In genomic region chr2:143425896-143426295, GRCh38 we compare ENCODE assay signal across 25 cellular contexts.
DNase-seq lines count a peak whose midpoint lies in the region; ATAC-seq and TF ChIP-seq lines count a peak whose summit lies in the region.
"Had no signal": no experiment of that assay in that cellular context is flagged by ENCODE, and none has a peak within 500 bp of the region (broad histone marks: within the 10 kb centered on the region; RNA-seq: fewer than 3 reads in every experiment).

No MANE protein-coding gene starts in this region.

- H3K27ac ChIP-seq in CD8-positive, alpha-beta T cell (ENCODE audit: low read depth, low read length): no peak overlapping the region
- H3K27ac ChIP-seq in osteoblast (ENCODE audit: low read depth, low read length): peak overlapping the region; percentile 83
- H3K27ac ChIP-seq: A549, C4-2B, KMS-11 had no signal

- DNase-seq in CD8-positive, alpha-beta T cell: no peak
- DNase-seq in HFFc6 (no peak), choroid plexus epithelial cell (ENCODE audit: low read depth) (peak; percentile 11), osteoblast (ENCODE audit: insufficient read length, low spot score, missing footprints) (no peak), left lobe of liver (ENCODE audit: low spot score) (no peak), DMS79 (lab: John Stamatoyannopoulos, UW) (no peak)
- DNase-seq in activated naive CD4-positive, alpha-beta T cell treated with anti-CD3 and anti-CD28 coated beads, Interleukin-2, amount 50 U/mL, for 72 hours (ENCODE audit: low spot score in 2 of 2): no peak
- DNase-seq: CD8-positive, alpha-beta memory T cell; DMS153; H7; NCI-H1048; NCI-H1417; NCI-H1694; NCI-H2029 treated with DMSO at 0.1 percent for 48 hours; NCI-H446 treated with DMSO at 0.1 percent for 48 hours; NCI-H526; NCI-H82; NK-92 treated with Interleukin-12 subunit alpha and Interleukin-12 subunit beta, amount 100 ng/mL, for 24 hours; SK-N-SH had no signal

- H3K9me3 Mint-ChIP-seq in CD8-positive, alpha-beta T cell: no peaks in the 10 kb centered on the region
- H3K9me3 Mint-ChIP-seq in HFFc6: no peaks in the 10 kb centered on the region
- peaks cover 0 to 6% of the 10 kb centered on the region in 2 donors for H3K9me3 Mint-ChIP-seq in activated naive CD4-positive, alpha-beta T cell treated with anti-CD3 and anti-CD28 coated beads, Interleukin-2, amount 50 U/mL, for 72 hours
- H3K9me3 Mint-ChIP-seq: CD8-positive, alpha-beta memory T cell; IgD-negative memory B cell had no signal

- H3K27me3 ChIP-seq in CD8-positive, alpha-beta T cell (ENCODE audit: insufficient read depth, low read length): no peaks in the 10 kb centered on the region
- no peaks in the 10 kb centered on the region for H3K27me3 ChIP-seq in osteoblast (ENCODE audit: insufficient read depth, low read length)

- no peak overlapping the region for H3K4me3 Mint-ChIP-seq in CD8-positive, alpha-beta T cell
- H3K4me3 Mint-ChIP-seq in HFFc6: peak overlapping the region; percentile 11; the same call in 1 of the 2 replicates
- H3K4me3 Mint-ChIP-seq: B cell; CD8-positive, alpha-beta memory T cell; IgD-negative memory B cell had no signal

- no peaks in the 10 kb centered on the region for H3K36me3 ChIP-seq in CD8-positive, alpha-beta T cell (ENCODE audit: insufficient read depth, low read length)
- H3K36me3 ChIP-seq in osteoblast (ENCODE audit: insufficient read depth, low read length): no peaks in the 10 kb centered on the region

- H3K4me3 ChIP-seq in CD8-positive, alpha-beta T cell (ENCODE audit: low read depth, low read length): no peak overlapping the region
- H3K4me3 ChIP-seq in choroid plexus epithelial cell (ENCODE audit: low read depth, low read length) (no peak overlapping the region), osteoblast (ENCODE audit: insufficient read depth, low read length) (no peak overlapping the region)
- H3K4me3 ChIP-seq: A549 had no signal

- no peaks in the 10 kb centered on the region for H3K9me3 ChIP-seq in CD8-positive, alpha-beta T cell (ENCODE audit: low read length)
- no peaks in the 10 kb centered on the region for H3K9me3 ChIP-seq in osteoblast (ENCODE audit: low read depth, low read length)
- H3K9me3 ChIP-seq: A549, SK-N-SH had no signal

- H3K4me1 ChIP-seq in CD8-positive, alpha-beta T cell (ENCODE audit: insufficient read depth, low read length): peaks cover 11% of the 10 kb centered on the region
- H3K4me1 ChIP-seq in osteoblast (ENCODE audit: insufficient read depth, low read length): peaks cover 15% of the 10 kb centered on the region
- H3K4me1 ChIP-seq: A549 had no signal

- peak overlapping the region; percentile 37 for H3K27ac Mint-ChIP-seq in CD8-positive, alpha-beta T cell
- peak overlapping the region; percentile 50 for H3K27ac Mint-ChIP-seq in HFFc6
- no peak overlapping the region for H3K27ac Mint-ChIP-seq in activated naive CD4-positive, alpha-beta T cell treated with anti-CD3 and anti-CD28 coated beads, Interleukin-2, amount 50 U/mL, for 72 hours
- H3K27ac Mint-ChIP-seq: B cell, IgD-negative memory B cell had no signal

- no peak for TF ChIP-seq CTCF in CD8-positive, alpha-beta T cell (IDR thresholded peaks at IDR 0.05)
- TF ChIP-seq CTCF in HFFc6 (IDR thresholded peaks at IDR 0.05) (no peak), choroid plexus epithelial cell (conservative IDR thresholded peaks at IDR 0.05; ENCODE audit: low read depth, low read length) (no peak), osteoblast (IDR thresholded peaks at IDR 0.05; ENCODE audit: extremely low read depth, low read depth, low read length) (no peak)

- H3K4me1 Mint-ChIP-seq in CD8-positive, alpha-beta T cell (ENCODE audit: low read depth): peaks cover 85% of the 10 kb centered on the region
- H3K4me1 Mint-ChIP-seq in HFFc6 (ENCODE audit: low read depth): peaks cover 73% of the 10 kb centered on the region

- no peak overlapping the region for H2AFZ ChIP-seq in osteoblast (ENCODE audit: low read length)

- H3K36me3 Mint-ChIP-seq in CD8-positive, alpha-beta T cell: peaks cover 25% of the 10 kb centered on the region
- H3K36me3 Mint-ChIP-seq in HFFc6 (ENCODE audit: low read depth): no peaks in the 10 kb centered on the region; the same call in 1 of the 2 replicates
- peaks cover 0 to 6% of the 10 kb centered on the region in 2 donors for H3K36me3 Mint-ChIP-seq in activated naive CD4-positive, alpha-beta T cell treated with anti-CD3 and anti-CD28 coated beads, Interleukin-2, amount 50 U/mL, for 72 hours

- H3K4me2 ChIP-seq in osteoblast (ENCODE audit: insufficient read depth, low read length): peak overlapping the region; percentile 11
- H3K4me2 ChIP-seq: A549, KMS-11, SK-N-SH had no signal

- no peak for ATAC-seq in CD8-positive, alpha-beta T cell
- no peak for ATAC-seq in left lobe of liver
- ATAC-seq in activated naive CD4-positive, alpha-beta T cell treated with anti-CD3 and anti-CD28 coated beads, Interleukin-2, amount 50 U/mL, for 72 hours: no peak
- ATAC-seq in HG03342 (IDR thresholded peaks at IDR 0.05; ENCODE audit: unreplicated experiment): no peak

- POLR2A ChIA-PET in CD8-positive, alpha-beta T cell (lab: Charles Lee): no interaction called here

- intact Hi-C loops in CD8-positive, alpha-beta T cell (cut with DNase I, micrococcal nuclease): no loop called here

- no peaks in the 10 kb centered on the region for H4K20me1 ChIP-seq in osteoblast (ENCODE audit: insufficient read depth, low read length)

- H3K27me3 Mint-ChIP-seq in CD8-positive, alpha-beta T cell (ENCODE audit: low read depth): no peaks in the 10 kb centered on the region
- H3K27me3 Mint-ChIP-seq in HFFc6 (ENCODE audit: insufficient read depth): no peaks in the 10 kb centered on the region; the same call in 1 of the 2 replicates
- H3K27me3 Mint-ChIP-seq: B cell; CD8-positive, alpha-beta memory T cell; IgD-negative memory B cell had no signal

- no peaks in the 10 kb centered on the region for H3K79me2 ChIP-seq in osteoblast (ENCODE audit: insufficient read depth, low read length)

- CTCF ChIA-PET in CD8-positive, alpha-beta T cell (lab: Charles Lee): interaction anchor here (1.0 kb wide), 1 partner anchor 10 kb away, joined by 3 read pairs; no protein-coding TSS in a partner anchor

Comparison
In these comparisons a context has a peak if more than half of its experiments do, and no peak if none do; other contexts are left out.
1. H3K27ac Mint-ChIP-seq: peak in CD8-positive, alpha-beta T cell (single experiment) and HFFc6 (single experiment); none in activated naive CD4-positive, alpha-beta T cell treated with anti-CD3 and anti-CD28 coated beads, Interleukin-2, amount 50 U/mL, for 72 hours (0 of 2).